In genomic region chrX:40333344-40333743, GRCh38 we compare ENCODE assay signal across 9 cellular contexts.
"Had no signal": no experiment of that assay in that cellular context is flagged by ENCODE, and none has a peak within 500 bp of the region (broad histone marks: within the 10 kb centered on the region; RNA-seq: fewer than 3 reads in every experiment).

No MANE protein-coding gene starts in this region.

- H3K36me3 ChIP-seq: HAP-1 had no signal

- DNase-seq: H7, HFFc6, IMR-90 had no signal

- H3K27ac ChIP-seq: HL-60 had no signal

- FAIRE-seq: HepG2, K562 had no signal

- ATAC-seq: GM23338, HCT116, HepG2, K562 had no signal

- H3K4me1 ChIP-seq: HAP-1 had no signal

- H3K4me3 ChIP-seq: GM23338, HAP-1, K562 had no signal

- H3K9me3 ChIP-seq: HAP-1 had no signal
